ENCODE assay signal across 1 cellular context in the genomic region with DNA sequence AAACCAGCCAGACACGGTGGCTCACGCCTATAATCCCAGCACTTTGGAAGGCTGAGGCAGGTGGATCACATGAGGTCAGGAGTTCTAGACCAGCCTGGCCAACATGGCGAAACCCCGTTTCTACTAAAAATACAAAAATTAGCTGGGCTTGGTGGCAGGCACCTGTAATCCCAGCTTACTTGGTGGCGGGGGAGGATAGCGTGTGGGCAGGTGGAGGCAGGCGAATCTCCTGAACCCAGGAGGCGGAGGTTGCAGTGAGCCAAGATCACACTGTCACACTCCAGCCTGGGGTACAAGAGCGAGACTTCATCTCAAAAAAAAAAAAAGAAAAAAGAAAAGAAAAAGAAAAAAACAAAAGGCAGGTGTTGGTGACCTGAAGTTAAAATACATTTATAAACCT.
A peak's percentile ranks its signal among the peaks of the same experiment; 100 is the strongest.
TF ChIP-seq lines count a peak whose summit lies in the region.

No MANE protein-coding gene starts in this region.

TF ChIP-seq in K562, 482 proteins besides CTCF, POLR2A, EP300 and RAD21:
- 0 out of 2 replicates have a peak, but pooled peaks have one; percentile 4 for TF ChIP-seq EGR1 (conservative IDR thresholded peaks at IDR 0.05)
